Comparison of ENCODE assay signal across 8 cellular contexts in genomic region chr1:151199860-151200581, GRCh38. TPM values are rescaled to one million over a fixed set of nuclear protein-coding genes. Genes with fewer than 3 reads are reported as not detected.
DNase-seq lines count a peak whose midpoint lies in the region; ATAC-seq and TF ChIP-seq lines count a peak whose summit lies in the region.

No MANE protein-coding gene starts in this region.

- peaks cover 61% of the 10 kb centered on the region for H3K79me2 ChIP-seq in OCI-LY1 (ENCODE audit: insufficient read depth, low read length)

- H3K36me3 ChIP-seq in GM06990 (ENCODE audit: control insufficient read depth, insufficient read depth, low read length) (peaks cover 8% of the 10 kb centered on the region), OCI-LY1 (ENCODE audit: insufficient read depth, low read length) (peaks cover 28% of the 10 kb centered on the region), breast epithelium (no peaks in the 10 kb centered on the region), upper lobe of left lung (peaks cover 3 to 22% (median 8%) of the 10 kb centered on the region in 4 donors)

- TF ChIP-seq CTCF in GM06990 (IDR thresholded peaks at IDR 0.05; ENCODE audit: insufficient read depth, low read length, poor library complexity, severe bottlenecking) (no peak), OCI-LY1 (IDR thresholded peaks at IDR 0.05; ENCODE audit: low read length) (no peak), breast epithelium (IDR thresholded peaks at IDR 0.05) (no peak), upper lobe of left lung (IDR thresholded peaks at IDR 0.05) (no peak)

- H3K9me2 ChIP-seq in OCI-LY1 (ENCODE audit: low read depth, low read length) = no peaks in the 10 kb centered on the region

- ATAC-seq in upper lobe of left lung (ENCODE audit: low FRiP score in 2 of 2) (peak in 1 of 2 donors; percentile 24), esophagus mucosa (no peak)

- TF ChIP-seq POLR2A in breast epithelium (IDR thresholded peaks at IDR 0.05) = no peak
- TF ChIP-seq POLR2A in upper lobe of left lung (IDR thresholded peaks at IDR 0.05) = no peak

- H3K9ac ChIP-seq in OCI-LY1 (ENCODE audit: low read length) = peak overlapping the region; percentile 100

- H3K4me1 ChIP-seq in OCI-LY1 (ENCODE audit: insufficient read depth, low read length, severe bottlenecking) (peaks cover 41% of the 10 kb centered on the region), breast epithelium (peaks cover 0 to 9% of the 10 kb centered on the region in 2 donors), upper lobe of left lung (peaks cover 36 to 63% (median 44%) of the 10 kb centered on the region in 4 donors)

- no peak for DNase-seq in GM06990 (ENCODE audit: extremely low read depth, insufficient read length)
- DNase-seq in breast epithelium (ENCODE audit: low spot score in 2 of 2) = no peak
- peak; percentile 34 to 61 for DNase-seq in lung microvascular endothelial cell (ENCODE audit: low read depth in 2 of 2)
- no peak for DNase-seq in upper lobe of left lung
- no peak for DNase-seq in NCI-H446 treated with DMSO at 0.1 percent for 48 hours (lab: John Stamatoyannopoulos, UW)
- no peak for DNase-seq in NCI-H2227 (lab: John Stamatoyannopoulos, UW; ENCODE audit: unreplicated experiment)

- no peaks in the 10 kb centered on the region for H3K9me3 ChIP-seq in OCI-LY1 (ENCODE audit: low read length)
- no peaks in the 10 kb centered on the region for H3K9me3 ChIP-seq in breast epithelium
- no peaks in the 10 kb centered on the region for H3K9me3 ChIP-seq in upper lobe of left lung

- WGBS in upper lobe of left lung, 2 donors = 35 to 36% methylated on average over 12 of the region's 12 CpGs

- H3K27me3 ChIP-seq in GM06990 (replicated peaks; ENCODE audit: control insufficient read depth, insufficient read depth, low read length) = no peaks in the 10 kb centered on the region
- no peaks in the 10 kb centered on the region for H3K27me3 ChIP-seq in OCI-LY1 (ENCODE audit: insufficient read depth, low read length)
- no peaks in the 10 kb centered on the region for H3K27me3 ChIP-seq in breast epithelium
- H3K27me3 ChIP-seq in upper lobe of left lung = no peaks in the 10 kb centered on the region

- H4K20me1 ChIP-seq in OCI-LY1 (ENCODE audit: insufficient read depth, low read length) = no peaks in the 10 kb centered on the region

- no peak for TF ChIP-seq EP300 in upper lobe of left lung (IDR thresholded peaks at IDR 0.05)

- intact Hi-C loops in breast epithelium (cut with DNase I; ENCODE audit: low total_unique reads) = no loop called here

- H3K27ac ChIP-seq in OCI-LY1 (ENCODE audit: low read depth, low read length, poor library complexity, severe bottlenecking) (no peak overlapping the region), breast epithelium (peak overlapping the region; percentile 92 to 96), upper lobe of left lung (peak overlapping the region; percentile 90 to 93 (median 92))

- H3K4me3 ChIP-seq in GM06990 (replicated peaks; ENCODE audit: low read depth, low read length) = peak overlapping the region; percentile 100
- peak overlapping the region; percentile 100 for H3K4me3 ChIP-seq in OCI-LY1 (ENCODE audit: low read depth, low read length, poor library complexity, severe bottlenecking)
- peak overlapping the region; percentile 65 to 85 (median 82) for H3K4me3 ChIP-seq in breast epithelium
- H3K4me3 ChIP-seq in upper lobe of left lung = peak overlapping the region; percentile 63 to 87 (median 73)

- peak overlapping the region; percentile 75 for H3K4me2 ChIP-seq in OCI-LY1 (ENCODE audit: low read length)

- no peaks in the 10 kb centered on the region for H3F3A ChIP-seq in OCI-LY1 (ENCODE audit: insufficient read depth, low read length)

- no peak overlapping the region for H2AFZ ChIP-seq in OCI-LY1 (ENCODE audit: low read length)

RNA-seq across cellular contexts. Expression of gene PIP5K1A, which starts 1.7 kb away (rescaled TPM):
- total RNA-seq in breast epithelium (10 to 100 TPM; 38.1 to 87.2 (median 61.6) TPM), lung microvascular endothelial cell (30.1 and 39.1 TPM in 2 replicates), upper lobe of left lung (10 to 100 TPM; 37.2 to 94.3 (median 70.6) TPM), esophagus mucosa (28.2 TPM)

RNA-seq across cellular contexts. Expression of gene VPS72, which starts 10.0 kb away (rescaled TPM):
- 10 to 100 TPM; 34.6 to 49.0 (median 34.7) TPM for total RNA-seq in breast epithelium
- 33.6 and 40.5 TPM in 2 replicates for total RNA-seq in lung microvascular endothelial cell
- 10 to 100 TPM; 19.0 to 54.3 (median 25.5) TPM for total RNA-seq in upper lobe of left lung
- 28.2 TPM for total RNA-seq in esophagus mucosa

RNA-seq across cellular contexts. Expression of gene TMOD4, which starts 24.2 kb away (rescaled TPM):
- total RNA-seq in breast epithelium = under 1 TPM in 1 of 3 donors, not detected in 2; 0.73 TPM
- total RNA-seq in lung microvascular endothelial cell = not detected in 2 replicates
- total RNA-seq in upper lobe of left lung = under 1 TPM in 2 of 6 donors, not detected in 4; 0.57 to 0.88 TPM
- not detected for total RNA-seq in esophagus mucosa

RNA-seq across cellular contexts. Expression of gene SCNM1, which starts 34.1 kb away (rescaled TPM):
- total RNA-seq in breast epithelium (10 to 100 TPM; 14.9 to 23.8 (median 23.6) TPM), lung microvascular endothelial cell (16.3 and 26.8 TPM in 2 replicates), upper lobe of left lung (10 to 100 TPM in 5 of 6 donors, 1 to 10 TPM in 1; 8.9 to 50.3 (median 25.9) TPM), esophagus mucosa (30.6 TPM)

RNA-seq across cellular contexts. Expression of gene LYSMD1, which starts 34.3 kb away (rescaled TPM):
- total RNA-seq in breast epithelium = 10 to 100 TPM; 11.7 to 17.0 (median 14.8) TPM
- total RNA-seq in lung microvascular endothelial cell = 2.0 and 5.0 TPM in 2 replicates
- total RNA-seq in upper lobe of left lung = 10 to 100 TPM in 1 of 6 donors, 1 to 10 TPM in 5; 2.2 to 16.8 (median 6.2) TPM
- total RNA-seq in esophagus mucosa = 5.0 TPM

Comparison
In these comparisons a context has a peak if more than half of its experiments do, and no peak if none do; other contexts are left out.
1. DNase-seq: peak in lung microvascular endothelial cell (2 of 2); none in GM06990 (single experiment), breast epithelium (0 of 2), upper lobe of left lung (0 of 2), NCI-H446 treated with DMSO at 0.1 percent for 48 hours (single experiment) and NCI-H2227 (single experiment).
2. Peak in every context shown above with its lines, with median percentiles within 50 percentile points of each other: H3K4me3 ChIP-seq.